8 cellular contexts compared by ENCODE assay signal in the genomic region with DNA sequence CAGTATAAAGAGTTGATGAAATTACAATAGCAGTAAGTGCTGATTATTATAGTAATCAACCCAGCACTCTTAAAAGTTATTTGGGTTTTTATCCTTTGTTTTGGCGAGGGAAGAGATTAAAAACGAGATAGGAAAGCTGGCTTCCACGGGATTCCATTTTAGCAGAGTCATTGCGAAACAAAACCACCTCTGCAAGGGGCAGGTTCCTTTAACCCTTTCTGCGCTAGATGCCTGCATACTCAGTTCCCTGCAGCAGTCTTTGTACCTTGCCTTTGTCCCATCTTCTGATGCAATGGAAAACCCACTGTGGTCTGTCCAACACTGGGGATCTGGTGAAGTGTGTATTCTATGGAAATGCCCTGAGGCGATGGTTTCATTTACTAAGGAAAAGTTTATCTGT. TPM values are rescaled to one million over a fixed set of nuclear protein-coding genes. Genes with fewer than 3 reads are reported as not detected.
DNase-seq lines count a peak whose midpoint lies in the region; ATAC-seq, FAIRE-seq and TF ChIP-seq lines count a peak whose summit lies in the region.

No MANE protein-coding gene starts in this region.

- peak overlapping the region; percentile 69 for H3K27ac ChIP-seq in DOHH2 (ENCODE audit: low read depth, low read length)
- H3K27ac ChIP-seq in HUES64 (ENCODE audit: low read depth, low read length), result peak overlapping the region; percentile 81
- H3K27ac ChIP-seq in GM12878 (ENCODE audit: control insufficient read depth, insufficient read depth), result peak overlapping the region; percentile 36; the same call in 1 of the 2 replicates
- no peak overlapping the region for H3K27ac ChIP-seq in small intestine (ENCODE audit: low read depth in 1 of 2, low read length in 1 of 2)
- H3K27ac ChIP-seq in WERI-Rb-1, result no peak overlapping the region

- TF ChIP-seq CTCF in DOHH2 (IDR thresholded peaks at IDR 0.05; ENCODE audit: low read depth, low read length, poor library complexity, severe bottlenecking) (no peak), GM12878 (IDR thresholded peaks at IDR 0.05 in 2 of 3, conservative IDR thresholded peaks at IDR 0.05 in 1 of 3; ENCODE audit: control insufficient read depth in 2 of 3, extremely low read depth in 1 of 3, insufficient read depth in 1 of 3, low read depth in 3 of 3, low read length in 3 of 3) (no peak), WERI-Rb-1 (IDR thresholded peaks at IDR 0.05; ENCODE audit: low read depth, low read length) (no peak)

- BruUV-seq in GM12878 (replicated peaks; lab: Mats Ljungman, UMichigan), result no TSS peak

- FAIRE-seq in GM12878 (lab: Jason Lieb, UNC) (no peak), small intestine (lab: Jason Lieb, UNC) (no peak)

- H3K4me3 ChIP-seq in DOHH2 (ENCODE audit: low read length) (peak overlapping the region; percentile 78), HUES64 (ENCODE audit: low read length) (peak overlapping the region; percentile 75), GM12878 (peak overlapping the region; percentile 50), small intestine (ENCODE audit: low read depth in 1 of 2, low read length in 2 of 2) (no peak overlapping the region), WERI-Rb-1 (ENCODE audit: low read depth, low read length) (no peak overlapping the region)

- H3K36me3 Mint-ChIP-seq in naive B cell, result peaks cover 9 to 19% of the 10 kb centered on the region in 2 donors

- WGBS in HUES64, result 8% methylated on average over 6 of the region's 6 CpGs
- WGBS in GM12878 (ENCODE audit: insufficient coverage, insufficient replicate concordance, low lambda C conversion rate, missing lambda C conversion rate), result 4% methylated on average over 6 of the region's 6 CpGs
- WGBS in small intestine, 3 donors, result 33 to 46% (median 44%) methylated on average over 6 of the region's 6 CpGs

- peaks cover 57 to 71% (median 65%) of the 10 kb centered on the region in 3 donors for H3K4me1 Mint-ChIP-seq in naive B cell

- SMC1A ChIA-PET in GM12878 (lab: Charles Lee; ENCODE audit: uncharacterized antibody, unreplicated experiment), result interaction anchor here (0.6 to 6.1 kb wide), 9 partner anchors 11 to 562 kb away, joined by 3 to 85 read pairs (median 3); no protein-coding TSS in a partner anchor

- H3K4me1 ChIP-seq in DOHH2 (ENCODE audit: control insufficient read depth, low read length) (peaks cover 43% of the 10 kb centered on the region), HUES64 (ENCODE audit: insufficient read depth, low read length) (peaks cover 50% of the 10 kb centered on the region), GM12878 (ENCODE audit: control insufficient read depth, insufficient read depth, low read length) (peaks cover 25% of the 10 kb centered on the region), small intestine (ENCODE audit: control insufficient read depth in 2 of 2, insufficient read depth in 1 of 2, low read depth in 1 of 2, low read length in 1 of 2) (peaks cover 0 to 12% of the 10 kb centered on the region in 2 donors)

- no peaks in the 10 kb centered on the region for H3K27me3 Mint-ChIP-seq in naive B cell

- H4K20me1 ChIP-seq in DOHH2 (ENCODE audit: control insufficient read depth, insufficient read depth, low read depth, low read length) (no peaks in the 10 kb centered on the region), GM12878 (ENCODE audit: control insufficient read depth, insufficient read depth) (no peaks in the 10 kb centered on the region)

- peak overlapping the region; percentile 64 for H3K9ac ChIP-seq in HUES64 (ENCODE audit: low read depth, low read length)
- H3K9ac ChIP-seq in GM12878 (ENCODE audit: control insufficient read depth, insufficient read depth, low read length), result no peak overlapping the region

- H3F3A ChIP-seq in DOHH2 (ENCODE audit: control insufficient read depth, insufficient read depth), result peaks cover 16% of the 10 kb centered on the region

- H3K27me3 ChIP-seq in DOHH2 (ENCODE audit: control insufficient read depth, low read length) (no peaks in the 10 kb centered on the region), HUES64 (ENCODE audit: insufficient read depth, low read length) (peaks cover 9% of the 10 kb centered on the region; the same call in 1 of the 2 replicates), GM12878 (replicated peaks in 1 of 2; ENCODE audit: control insufficient read depth in 2 of 2, insufficient read depth in 2 of 2, low read length in 1 of 2) (no peaks in the 10 kb centered on the region), small intestine (ENCODE audit: control insufficient read depth in 2 of 2, insufficient read depth in 2 of 2, low read length in 2 of 2) (no peaks in the 10 kb centered on the region), WERI-Rb-1 (ENCODE audit: insufficient read depth, low read depth, severe bottlenecking) (no peaks in the 10 kb centered on the region)

- no peaks in the 10 kb centered on the region for H3K9me3 ChIP-seq in DOHH2 (ENCODE audit: control insufficient read depth, insufficient read depth, low read length)
- no peaks in the 10 kb centered on the region for H3K9me3 ChIP-seq in HUES64 (ENCODE audit: insufficient read depth, low read depth, low read length)
- no peaks in the 10 kb centered on the region for H3K9me3 ChIP-seq in GM12878 (replicated peaks; ENCODE audit: control insufficient read depth, insufficient read depth, low read length)
- no peaks in the 10 kb centered on the region for H3K9me3 ChIP-seq in small intestine (ENCODE audit: control insufficient read depth, low read depth)
- no peaks in the 10 kb centered on the region for H3K9me3 ChIP-seq in WERI-Rb-1 (ENCODE audit: severe bottlenecking)

- in situ Hi-C loops in GM12878 (cut with MboI), result no loop called here

- H3K9me2 ChIP-seq in DOHH2 (replicated peaks; ENCODE audit: control insufficient read depth, low read length), result no peaks in the 10 kb centered on the region

- TF ChIP-seq POLR2A in GM12878 (IDR thresholded peaks at IDR 0.05; ENCODE audit: low read depth, low read length), result no peak

- RAD21 ChIA-PET in GM12878 (lab: Charles Lee; ENCODE audit: unreplicated experiment), result interaction anchor here (1.0 to 7.3 kb wide), 9 partner anchors 10 to 565 kb away, joined by 3 to 97 read pairs (median 3); no protein-coding TSS in a partner anchor

- no peak overlapping the region for H2AFZ ChIP-seq in GM12878 (ENCODE audit: control insufficient read depth, low read depth, low read length)

- DNase-seq in GM12878 (ENCODE audit: low read depth, low spot score) (no peak), naive B cell (peak; percentile 39), small intestine (no peak), NCI-H2171 (lab: John Stamatoyannopoulos, UW) (no peak), WERI-Rb-1 (no peak), NCI-H446 treated with DMSO at 0.1 percent for 48 hours (lab: John Stamatoyannopoulos, UW) (no peak)

- POLR2A ChIA-PET in GM12878 (lab: Charles Lee), result interaction anchor here (1.6 to 3.5 kb wide), 2 partner anchors 9 to 14 kb away, joined by 3 to 20 read pairs; no protein-coding TSS in a partner anchor

- H3K4me2 ChIP-seq in DOHH2 (ENCODE audit: low read length), result peak overlapping the region; percentile 86
- peak overlapping the region; percentile 79 for H3K4me2 ChIP-seq in GM12878 (ENCODE audit: control insufficient read depth, insufficient read depth)

- peak overlapping the region; percentile 29 to 93 (median 76) for H3K4me3 Mint-ChIP-seq in naive B cell

- H3K36me3 ChIP-seq in DOHH2 (ENCODE audit: control insufficient read depth, low read length), result peaks cover 10% of the 10 kb centered on the region
- H3K36me3 ChIP-seq in HUES64 (ENCODE audit: insufficient read depth, low read length), result peaks cover 7% of the 10 kb centered on the region; the same call in 1 of the 2 replicates
- no peaks in the 10 kb centered on the region for H3K36me3 ChIP-seq in GM12878 (ENCODE audit: control insufficient read depth in 2 of 2, insufficient read depth in 2 of 2, low read length in 1 of 2)
- peaks cover 0 to 6% of the 10 kb centered on the region in 2 donors for H3K36me3 ChIP-seq in small intestine (ENCODE audit: control insufficient read depth in 2 of 2, insufficient read depth in 2 of 2, low read length in 2 of 2)
- H3K36me3 ChIP-seq in WERI-Rb-1, result 0 out of 2 replicates have a peak, but pooled peaks cover 2% of the 10 kb centered on the region

- ATAC-seq in GM12878 (no peak), naive B cell (ENCODE audit: low read depth in 2 of 2) (no peak)

- CTCF ChIA-PET in GM12878 (lab: Yijun Ruan, JAX), result interaction anchor here (0.9 to 7.2 kb wide), 12 partner anchors 8 to 562 kb away, joined by 3 to 116 read pairs (median 8); no protein-coding TSS in a partner anchor

- H3K9me3 Mint-ChIP-seq in naive B cell, result no peaks in the 10 kb centered on the region

- H3K27ac Mint-ChIP-seq in naive B cell, result peak overlapping the region; percentile 75 to 98 (median 95)

- TF ChIP-seq EP300 in GM12878 (IDR thresholded peaks at IDR 0.05; ENCODE audit: borderline replicate concordance in 1 of 2, control insufficient read depth in 1 of 2, low read depth in 2 of 2, low read length in 2 of 2), result no peak

- intact Hi-C loops in GM12878 (cut with micrococcal nuclease; ENCODE audit: unreplicated experiment), result loop anchor here (5.0 kb wide), 1 partner anchor 188 kb away; no protein-coding TSS in a partner anchor

- no peak for TF ChIP-seq RAD21 in GM12878 (IDR thresholded peaks at IDR 0.05; ENCODE audit: insufficient read depth, low read depth, low read length)

- H3K79me2 ChIP-seq in DOHH2 (ENCODE audit: control insufficient read depth, low read length), result peaks cover 11% of the 10 kb centered on the region
- H3K79me2 ChIP-seq in GM12878 (ENCODE audit: control insufficient read depth, insufficient read depth, low read length), result no peaks in the 10 kb centered on the region; the same call in 1 of the 2 replicates

RNA-seq across cellular contexts. Expression of gene YPEL5, which starts 2.7 kb away (rescaled TPM):
- polyA plus RNA-seq in HUES64 (2013, experiment 1 of 2), result 25.7 TPM
- polyA plus RNA-seq in HUES64 (2013, experiment 2 of 2), result 29.4 TPM
- 20.9 and 25.1 TPM in 2 replicates for total RNA-seq in GM12878 (2013; cell fraction: nucleolus; rRNA removed)
- 21.6 and 27.4 TPM in 2 replicates for total RNA-seq in GM12878 (2014; rRNA removed)
- 19.5 and 20.1 TPM in 2 replicates for total RNA-seq in GM12878 (2014; rRNA removed; fragmentation: Illumina TruSeq; extraction: Trizol)
- total RNA-seq in GM12878 (2021), result 21.6 and 22.5 TPM in 2 replicates
- 27.9 TPM for polyA plus RNA-seq in GM12878 (2011; ENCODE audit: low read depth)
- polyA plus RNA-seq in GM12878 (2011; rRNA removed), result 47.3 and 58.4 TPM in 2 replicates
- 28.6 and 32.1 TPM in 2 replicates for polyA plus RNA-seq in GM12878 (2011; cell fraction: cytosol; rRNA removed)
- 16.7 and 23.9 TPM in 2 replicates for polyA plus RNA-seq in GM12878 (2011; cell fraction: nucleus; rRNA removed)
- polyA plus RNA-seq in GM12878 (2012), result 37.3 and 41.2 TPM in 2 replicates
- polyA plus RNA-seq in GM12878 (2014; fragmentation: Illumina TruSeq; extraction: Trizol), result 21.8 and 27.7 TPM in 2 replicates
- 10 to 100 TPM; 24.9 to 43.6 TPM for polyA plus RNA-seq in GM12878 (2014; fragmentation: Nextera tagmentation; extraction: Ambion mirVana)
- 21.7 and 24.3 TPM in 2 replicates for polyA plus RNA-seq in GM12878 (2014; rRNA removed)
- 10 to 100 TPM; 18.8 to 19.2 TPM for polyA plus RNA-seq in GM12878 (2016; fragmentation: Nextera tagmentation; extraction: Ambion mirVana)
- 31.9 and 36.6 TPM in 2 replicates for polyA minus RNA-seq in GM12878 (2011; rRNA and poly(A)+ RNA removed)
- 7.2 TPM in 2 replicates for polyA minus RNA-seq in GM12878 (2011; cell fraction: cytosol; rRNA and poly(A)+ RNA removed)
- 10.3 and 15.5 TPM in 2 replicates for polyA minus RNA-seq in GM12878 (2011; cell fraction: nucleus; rRNA and poly(A)+ RNA removed)
- 100 to 1,000 TPM; 196 to 315 (median 230) TPM for polyA plus RNA-seq in naive B cell (ENCODE audit: low read depth in 6 of 6)
- polyA plus RNA-seq in small intestine, result 10 to 100 TPM; 29.6 to 95.9 (median 82.1) TPM

Comparison
In these comparisons a context has a peak if more than half of its experiments do, and no peak if none do; other contexts are left out.
1. H3K27ac ChIP-seq: peak in DOHH2 (single experiment), HUES64 (single experiment) and GM12878 (single experiment); none in small intestine (0 of 2) and WERI-Rb-1 (single experiment).
2. H3K4me3 ChIP-seq: peak in DOHH2 (single experiment), HUES64 (single experiment) and GM12878 (single experiment); none in small intestine (0 of 2) and WERI-Rb-1 (single experiment).